ENCODE assay signal across 11 cellular contexts in genomic region chr20:14609328-14610221, GRCh38.
"Had no signal": no experiment of that assay in that cellular context is flagged by ENCODE, and none has a peak within 500 bp of the region (broad histone marks: within the 10 kb centered on the region; RNA-seq: fewer than 3 reads in every experiment).

No MANE protein-coding gene starts in this region.

- DNase-seq: activated CD4-positive, alpha-beta T cell treated with anti-CD3 and anti-CD28 coated beads, Interleukin-2, amount 50 U/mL, for 4 hours; activated CD4-positive, CD25-positive, alpha-beta regulatory T cell treated with anti-CD3 and anti-CD28 coated beads, Interleukin-2, amount 50 U/mL, for 72 hours; activated naive CD4-positive, alpha-beta T cell treated with anti-CD3 and anti-CD28 coated beads for 36 hours; activated naive CD8-positive, alpha-beta T cell treated with anti-CD3 and anti-CD28 coated beads, Interleukin-2, amount 50 U/mL, for 24 hours; activated T-cell treated with anti-CD3 and anti-CD28 coated beads for 4 hours; left ventricle myocardium superior; mesenchymal stem cell; nucleus accumbens had no signal

- ATAC-seq: activated naive CD8-positive, alpha-beta T cell treated with anti-CD3 and anti-CD28 coated beads, Interleukin-2, amount 50 U/mL, for 24 hours; activated T-helper 17 cell treated with anti-CD3 and anti-CD28 coated beads, Interleukin-2, amount 50 U/mL, for 72 hours; gastroesophageal sphincter; left ventricle myocardium superior; natural killer cell treated with Interleukin-12 subunit alpha and Interleukin-12 subunit beta and Interleukin-15 and Interleukin-18, amount 100 ng/mL, for 72 hours had no signal
